In the genomic region with DNA sequence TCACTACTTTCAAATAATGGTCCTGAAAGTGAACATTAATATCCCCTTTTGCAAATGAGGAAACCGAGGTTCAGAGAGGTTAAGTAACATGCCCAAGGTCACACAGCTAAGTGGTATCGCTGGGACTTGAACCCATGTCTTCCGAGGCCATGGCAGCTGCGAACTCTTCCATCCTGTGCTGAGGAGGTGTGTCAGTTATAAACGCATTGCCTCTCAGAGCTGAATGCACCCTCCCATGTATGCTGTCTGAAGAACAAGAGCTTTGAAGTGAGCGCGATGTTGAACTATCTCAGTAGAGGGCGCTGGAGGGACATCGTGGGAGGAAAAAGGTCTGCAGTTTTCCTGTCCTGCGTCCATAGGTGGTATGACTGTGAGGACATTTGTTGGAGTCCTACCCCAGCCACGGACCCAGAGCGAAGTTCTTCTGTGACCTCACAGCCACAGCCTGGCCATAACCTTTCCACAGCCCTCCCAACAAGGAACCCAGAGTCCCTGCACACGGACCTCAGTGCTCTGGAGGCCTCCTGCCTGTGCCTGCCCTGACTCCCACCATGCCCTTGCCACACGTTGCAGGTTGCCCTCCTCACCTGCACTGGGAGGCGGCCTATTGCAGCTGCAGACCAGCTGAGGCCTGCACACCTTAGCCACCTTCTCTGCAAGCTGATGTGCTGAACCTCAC, we compare ENCODE assay signal across 8 cellular contexts. TPM values are rescaled to one million over a fixed set of nuclear protein-coding genes. Genes with fewer than 3 reads are reported as not detected.
DNase-seq lines count a peak whose midpoint lies in the region; ATAC-seq and TF ChIP-seq lines count a peak whose summit lies in the region.

No MANE protein-coding gene starts in this region.

- no peaks in the 10 kb centered on the region for H3K36me3 ChIP-seq in mucosa of descending colon (ENCODE audit: low read depth)

- peak; percentile 60 for TF ChIP-seq CTCF in mucosa of descending colon (IDR thresholded peaks at IDR 0.05)

- intact Hi-C loops in mucosa of descending colon (cut with DNase I, micrococcal nuclease): loop anchor here in 1 of 2 donors (10.0 kb wide), 1 partner anchor 340 kb away; no protein-coding TSS in a partner anchor

- H3K4me1 ChIP-seq in mucosa of descending colon (ENCODE audit: low read depth): no peaks in the 10 kb centered on the region

- no peaks in the 10 kb centered on the region for H3K9me3 ChIP-seq in mucosa of descending colon

- peak; percentile 90 for DNase-seq in A172 (ENCODE audit: low spot score)
- DNase-seq in HT1080 (ENCODE audit: low read depth): peak; percentile 88
- peak; percentile 49 for DNase-seq in NOMO-1 treated with DMSO at 0.1 percent for 48 hours (lab: John Stamatoyannopoulos, UW; ENCODE audit: unreplicated experiment)
- DNase-seq in activated CD8-positive, alpha-beta memory T cell treated with anti-CD3 and anti-CD28 coated beads for 24 hours: peak; percentile 79
- peak; percentile 66 for DNase-seq in epidermal melanocyte (ENCODE audit: insufficient read length, low spot score)
- DNase-seq in mucosa of descending colon: peak; percentile 55 to 88 (median 72)
- peak; percentile 24 for DNase-seq in stimulated activated CD8-positive, alpha-beta memory T cell treated with anti-CD3 and anti-CD28 coated beads, Interleukin-4, amount 100 ng/mL, for 24 hours (ENCODE audit: low read depth)

- H3K4me3 ChIP-seq in mucosa of descending colon: no peak overlapping the region

- peak; percentile 79 for ATAC-seq in GM18867 (IDR thresholded peaks at IDR 0.05; ENCODE audit: unreplicated experiment)
- ATAC-seq in mucosa of descending colon: peak; percentile 97

RNA-seq across cellular contexts. Expression of gene MYOC, which starts 7.5 kb away (rescaled TPM):
- not detected in 2 replicates for total RNA-seq in A172 (2014; rRNA removed; shearing (Covaris generic))
- not detected in 2 replicates for total RNA-seq in HT1080 (2014; rRNA removed; shearing (Covaris generic))
- not detected in 2 replicates for polyA plus RNA-seq in HT1080 (2015; cell fraction: cytosol; rRNA removed)
- not detected in 2 replicates for polyA plus RNA-seq in HT1080 (2015; cell fraction: nucleus; rRNA removed)
- total RNA-seq in mucosa of descending colon: 1 to 10 TPM in 1 of 3 donors, under 1 TPM in 2; 0.75 to 3.8 (median 0.75) TPM

RNA-seq across cellular contexts. Expression of gene MYOCOS, which starts 22.9 kb away (rescaled TPM):
- total RNA-seq in A172 (2014; rRNA removed; shearing (Covaris generic)): not detected in 2 replicates
- total RNA-seq in HT1080 (2014; rRNA removed; shearing (Covaris generic)): not detected in 2 replicates
- not detected in 2 replicates for polyA plus RNA-seq in HT1080 (2015; cell fraction: cytosol; rRNA removed)
- not detected in 2 replicates for polyA plus RNA-seq in HT1080 (2015; cell fraction: nucleus; rRNA removed)
- total RNA-seq in mucosa of descending colon: not detected

Comparison
In these comparisons a context has a peak if more than half of its experiments do, and no peak if none do; other contexts are left out.
1. DNase-seq: peak in every context shown above with its lines; median percentile 90 in A172; 88 in HT1080; 79 in activated CD8-positive, alpha-beta memory T cell treated with anti-CD3 and anti-CD28 coated beads for 24 hours; 72 in mucosa of descending colon; 66 in epidermal melanocyte; 49 in NOMO-1 treated with DMSO at 0.1 percent for 48 hours; 24 in stimulated activated CD8-positive, alpha-beta memory T cell treated with anti-CD3 and anti-CD28 coated beads, Interleukin-4, amount 100 ng/mL, for 24 hours.